In the genomic region with DNA sequence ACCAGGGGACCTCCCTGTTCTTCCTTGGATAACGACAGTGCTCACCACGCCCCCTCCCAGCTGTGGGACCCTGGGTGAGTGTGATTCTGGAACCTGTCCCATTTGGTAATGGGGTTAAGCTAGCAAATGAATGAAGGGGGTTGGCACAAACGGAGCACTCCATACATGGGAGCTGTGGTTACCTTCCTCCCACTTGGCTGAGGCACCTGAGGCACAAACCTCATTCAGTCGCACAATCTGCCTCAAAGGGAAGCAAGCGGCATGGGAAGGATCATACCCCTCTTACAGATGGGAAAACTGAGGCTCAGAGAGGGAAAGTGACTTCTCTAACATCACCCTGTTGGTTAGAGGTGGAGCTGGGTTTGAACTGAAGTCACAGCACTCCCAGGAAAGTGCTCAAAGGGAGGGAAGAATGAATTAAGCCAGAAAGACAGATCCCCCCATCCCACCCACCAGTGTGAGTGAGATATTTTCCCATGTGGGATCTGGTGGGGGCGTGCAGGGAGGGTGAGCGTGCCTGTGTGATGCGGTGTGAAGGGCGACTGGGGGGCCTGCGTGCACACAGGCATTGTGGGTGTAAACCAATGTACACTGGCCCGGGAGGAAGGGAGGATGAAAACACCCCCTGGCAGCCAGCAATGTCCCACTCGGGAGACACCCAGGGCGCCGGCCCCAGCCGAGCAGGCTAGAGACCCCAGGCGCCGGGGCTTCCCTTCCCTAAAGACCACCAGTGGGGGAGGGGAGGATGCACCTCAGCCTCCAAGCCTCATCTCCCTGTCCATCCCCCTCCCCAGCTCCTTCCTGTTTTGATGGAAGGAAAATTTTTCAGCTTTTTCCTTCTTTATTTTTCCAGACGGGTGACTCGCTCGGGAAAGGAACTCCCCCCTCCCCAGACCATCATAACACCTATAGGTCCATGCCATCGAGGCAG, we compare ENCODE assay signal across 13 cellular contexts. TPM values are rescaled to one million over a fixed set of nuclear protein-coding genes. Genes with fewer than 3 reads are reported as not detected.
A peak's percentile ranks its signal among the peaks of the same experiment; 100 is the strongest.
DNase-seq lines count a peak whose midpoint lies in the region; ATAC-seq and TF ChIP-seq lines count a peak whose summit lies in the region.
"Had no signal": no experiment of that assay in that cellular context is flagged by ENCODE, and none has a peak within 500 bp of the region (broad histone marks: within the 10 kb centered on the region; RNA-seq: fewer than 3 reads in every experiment).

No MANE protein-coding gene starts in this region.

- H3K4me1 ChIP-seq in OCI-LY3 (ENCODE audit: low read length) = peaks cover 38% of the 10 kb centered on the region
- peaks cover 18 to 23% of the 10 kb centered on the region in 2 experiments for H3K4me1 ChIP-seq in trophoblast cell (ENCODE audit: control insufficient read depth in 1 of 2, insufficient read depth in 2 of 2, low read length in 2 of 2)
- H3K4me1 ChIP-seq in mucosa of descending colon (ENCODE audit: low read depth) = peaks cover 8% of the 10 kb centered on the region

- H4K20me1 ChIP-seq in OCI-LY3 (ENCODE audit: insufficient read depth, low read length) = no peaks in the 10 kb centered on the region

- peak; percentile 65 for DNase-seq in Daoy (ENCODE audit: low read depth)
- no peak for DNase-seq in coronary artery (ENCODE audit: low spot score)
- DNase-seq in trophoblast cell = no peak
- DNase-seq in mucosa of descending colon = no peak
- DNase-seq in stimulated activated naive CD4-positive, alpha-beta T cell treated with Interleukin-2 at 50 U/mL for 16 hours (lab: John Stamatoyannopoulos, UW) = no peak
- DNase-seq: GF-D8, KG1, left colon, NCI-H774 had no signal

- H3K9me3 ChIP-seq in OCI-LY3 (ENCODE audit: insufficient read depth, low read length) = no peaks in the 10 kb centered on the region
- H3K9me3 ChIP-seq in trophoblast cell (ENCODE audit: insufficient read depth, low read depth, low read length) = no peaks in the 10 kb centered on the region
- no peaks in the 10 kb centered on the region for H3K9me3 ChIP-seq in mucosa of descending colon

- no peaks in the 10 kb centered on the region for H3K36me3 ChIP-seq in OCI-LY3 (replicated peaks; ENCODE audit: low read depth, low read length)
- no peaks in the 10 kb centered on the region for H3K36me3 ChIP-seq in trophoblast cell (ENCODE audit: control insufficient read depth in 1 of 2, insufficient read depth in 2 of 2, low read length in 2 of 2)
- no peaks in the 10 kb centered on the region for H3K36me3 ChIP-seq in mucosa of descending colon (ENCODE audit: low read depth)

- no peak overlapping the region for H3K4ac ChIP-seq in trophoblast cell (ENCODE audit: low read depth, low read length)

- WGBS in trophoblast cell (ENCODE audit: extremely low coverage, insufficient coverage, insufficient read length) = no CpG with 5 or more reads among the region's 21 CpGs

- H4K8ac ChIP-seq in trophoblast cell (ENCODE audit: low read depth, low read length) = peak overlapping the region; percentile 25

- peak overlapping the region; percentile 75 for H2BK12ac ChIP-seq in trophoblast cell (ENCODE audit: low read length)

- intact Hi-C loops in mucosa of descending colon (cut with DNase I, micrococcal nuclease) = no loop called here

- H3K27ac ChIP-seq in OCI-LY3 (ENCODE audit: low read length) = no peak overlapping the region
- H3K27ac ChIP-seq in coronary artery = peak overlapping the region in 1 of 2 donors; percentile 81
- no peak overlapping the region for H3K27ac ChIP-seq in trophoblast cell (ENCODE audit: low read depth, low read length)

- H3K27me3 ChIP-seq in OCI-LY3 (ENCODE audit: low read depth, low read length) (0 out of 2 replicates have a peak, but pooled peaks cover 3% of the 10 kb centered on the region), trophoblast cell (ENCODE audit: insufficient read depth, low read length) (no peaks in the 10 kb centered on the region)

- H3K4me3 ChIP-seq in OCI-LY3 (ENCODE audit: low read length) = 0 out of 2 replicates have a peak overlapping the region, but pooled peaks have one; percentile 18
- H3K4me3 ChIP-seq in coronary artery = peak overlapping the region; percentile 46
- no peak overlapping the region for H3K4me3 ChIP-seq in trophoblast cell (ENCODE audit: low read depth, low read length)
- H3K4me3 ChIP-seq in mucosa of descending colon = no peak overlapping the region
- H3K4me3 ChIP-seq: skin epidermis had no signal

- no peak overlapping the region for H4K12ac ChIP-seq in trophoblast cell (ENCODE audit: low read depth, low read length)

- H3K14ac ChIP-seq in trophoblast cell (ENCODE audit: low read length) = no peak overlapping the region

- H2AFZ ChIP-seq in OCI-LY3 (ENCODE audit: low read depth, low read length) (no peak overlapping the region), trophoblast cell (ENCODE audit: insufficient read depth, low read length, poor library complexity) (no peak overlapping the region)

- peak overlapping the region; percentile 13 for H3K18ac ChIP-seq in trophoblast cell (ENCODE audit: low read length)

- H3K79me2 ChIP-seq in OCI-LY3 (ENCODE audit: low read length) (no peaks in the 10 kb centered on the region), trophoblast cell (ENCODE audit: control insufficient read depth, insufficient read depth, low read length, poor library complexity) (no peaks in the 10 kb centered on the region)

- H3K79me1 ChIP-seq in trophoblast cell (ENCODE audit: low read length) = peaks cover 17% of the 10 kb centered on the region

- peak overlapping the region; percentile 1 for H2BK120ac ChIP-seq in trophoblast cell (ENCODE audit: insufficient read depth, low read length, poor library complexity)

- H3K4me2 ChIP-seq in OCI-LY3 (ENCODE audit: low read length) (peak overlapping the region; percentile 51), trophoblast cell (ENCODE audit: low read length) (no peak overlapping the region)

- TF ChIP-seq CTCF in OCI-LY3 (IDR thresholded peaks at IDR 0.05; ENCODE audit: low read depth, low read length) (no peak), coronary artery (IDR thresholded peaks at IDR 0.05) (no peak), mucosa of descending colon (IDR thresholded peaks at IDR 0.05) (no peak)

- no peak overlapping the region for H2BK5ac ChIP-seq in trophoblast cell (ENCODE audit: low read depth, low read length, poor library complexity)

- H2AK5ac ChIP-seq in trophoblast cell (ENCODE audit: low read length) = peak overlapping the region; percentile 25

- H3K9ac ChIP-seq in OCI-LY3 (ENCODE audit: low read length) (no peak overlapping the region), trophoblast cell (ENCODE audit: low read length) (no peak overlapping the region)

- ATAC-seq in GM21737 (IDR thresholded peaks at IDR 0.05; ENCODE audit: unreplicated experiment) = no peak
- ATAC-seq in mucosa of descending colon = no peak
- ATAC-seq in GM18909 (IDR thresholded peaks at IDR 0.05; ENCODE audit: poor library complexity, unreplicated experiment) = no peak

- peak overlapping the region; percentile 20 for H4K91ac ChIP-seq in trophoblast cell (ENCODE audit: low read depth, low read length)

- no peak overlapping the region for H3K23ac ChIP-seq in trophoblast cell (ENCODE audit: low read length)

RNA-seq across cellular contexts. Expression of a gene that starts 7.9 kb away (rescaled TPM):
- total RNA-seq in Daoy (2014; rRNA removed; shearing (Covaris generic)) = 0.11 and 0.18 TPM in 2 replicates
- 16.2 and 16.3 TPM in 2 replicates for polyA plus RNA-seq in trophoblast cell (2013)
- 10 to 100 TPM in 1 of 3 donors, 1 to 10 TPM in 2; 1.8 to 16.6 (median 5.4) TPM for total RNA-seq in mucosa of descending colon

Comparison
In these comparisons a context has a peak if more than half of its experiments do, and no peak if none do; other contexts are left out.
1. H3K4me3 ChIP-seq: peak in OCI-LY3 (single experiment) and coronary artery (single experiment); none in trophoblast cell (single experiment) and mucosa of descending colon (single experiment).